In genomic region chr10:103682631-103683030, GRCh38 we compare ENCODE assay signal across 19 cellular contexts.
DNase-seq lines count a peak whose midpoint lies in the region; ATAC-seq and TF ChIP-seq lines count a peak whose summit lies in the region.
"Had no signal": no experiment of that assay in that cellular context is flagged by ENCODE, and none has a peak within 500 bp of the region (broad histone marks: within the 10 kb centered on the region; RNA-seq: fewer than 3 reads in every experiment).

No MANE protein-coding gene starts in this region.

- no peak overlapping the region for H2BK15ac ChIP-seq in mesenchymal stem cell (ENCODE audit: low read depth, poor library complexity, severe bottlenecking)

- TF ChIP-seq POLR2A in vagina (IDR thresholded peaks at IDR 0.05) = no peak

- peaks cover 55% of the 10 kb centered on the region for H4K20me1 ChIP-seq in BLaER1

- H2AFZ ChIP-seq in mesenchymal stem cell (ENCODE audit: low read depth, low read length) = no peak overlapping the region

- peaks cover 63% of the 10 kb centered on the region for H3K4me1 ChIP-seq in BLaER1
- H3K4me1 ChIP-seq in vagina = peaks cover 50% of the 10 kb centered on the region
- H3K4me1 ChIP-seq in mesenchymal stem cell (ENCODE audit: control insufficient read depth, insufficient read depth, low read depth, low read length) = peaks cover 20% of the 10 kb centered on the region

- DNase-seq in RWPE1 (ENCODE audit: low spot score) (no peak), fibroblast of gingiva (ENCODE audit: low read depth) (peak; percentile 57), vagina (ENCODE audit: extremely low spot score in 2 of 2) (no peak), mesenchymal stem cell (no peak)
- DNase-seq: 8988T; ACHN; CD4-positive, alpha-beta T cell; CD8-positive, alpha-beta memory T cell; DMS 273 treated with DMSO at 0.1 percent for 48 hours; DMS79; EL; GDM1; GOT3; HCEC 1CT had no signal

- H3K9me3 ChIP-seq in BLaER1 (no peaks in the 10 kb centered on the region), vagina (no peaks in the 10 kb centered on the region), mesenchymal stem cell (ENCODE audit: control insufficient read depth, low read length) (no peaks in the 10 kb centered on the region)
- H3K9me3 ChIP-seq: A549 had no signal

- H3K9ac ChIP-seq in BLaER1 (no peak overlapping the region), mesenchymal stem cell (ENCODE audit: low read length) (no peak overlapping the region)

- 94% methylated on average over 12 of the region's 12 CpGs for WGBS in mesenchymal stem cell

- H3K27ac ChIP-seq in BLaER1 (no peak overlapping the region), RWPE1 (peak overlapping the region; percentile 49; the same call in 1 of the 2 replicates), vagina (peak overlapping the region; percentile 94), mesenchymal stem cell (ENCODE audit: low read length, poor library complexity, severe bottlenecking) (no peak overlapping the region)
- H3K27ac ChIP-seq: A549 had no signal

- no peaks in the 10 kb centered on the region for H3K79me1 ChIP-seq in mesenchymal stem cell (replicated peaks; ENCODE audit: low read length, poor library complexity, severe bottlenecking)

- no peak overlapping the region for H4K91ac ChIP-seq in mesenchymal stem cell (ENCODE audit: low read length)

- no peak overlapping the region for H2AK5ac ChIP-seq in mesenchymal stem cell (ENCODE audit: low read length, severe bottlenecking)

- H2BK12ac ChIP-seq in mesenchymal stem cell (ENCODE audit: low read length in 2 of 2) = no peak overlapping the region

- no peaks in the 10 kb centered on the region for H3K27me3 ChIP-seq in BLaER1
- no peaks in the 10 kb centered on the region for H3K27me3 ChIP-seq in vagina
- H3K27me3 ChIP-seq in mesenchymal stem cell (ENCODE audit: control insufficient read depth in 1 of 2, insufficient read depth in 1 of 2, low read length in 2 of 2) = no peaks in the 10 kb centered on the region

- peaks cover 32% of the 10 kb centered on the region; the same call in 1 of the 2 replicates for H3K36me3 ChIP-seq in BLaER1
- no peaks in the 10 kb centered on the region for H3K36me3 ChIP-seq in vagina
- peaks cover 0 to 3% of the 10 kb centered on the region in 2 experiments for H3K36me3 ChIP-seq in mesenchymal stem cell (ENCODE audit: control insufficient read depth in 1 of 2, insufficient read depth in 2 of 2, low read depth in 1 of 2, low read length in 2 of 2)

- no peak overlapping the region for H4K8ac ChIP-seq in mesenchymal stem cell (ENCODE audit: low read length)

- intact Hi-C loops in vagina (cut with DNase I) = no loop called here

- no peak overlapping the region for H2BK120ac ChIP-seq in mesenchymal stem cell (ENCODE audit: low read depth, low read length)

- H3K23ac ChIP-seq in mesenchymal stem cell (ENCODE audit: low read length in 2 of 2) = no peak overlapping the region

- no peak overlapping the region for H3K4me3 ChIP-seq in BLaER1
- no peak overlapping the region for H3K4me3 ChIP-seq in vagina
- no peak overlapping the region for H3K4me3 ChIP-seq in mesenchymal stem cell (ENCODE audit: insufficient read depth in 1 of 2, low read depth in 1 of 2, low read length in 2 of 2)
- H3K4me3 ChIP-seq: A549, GM12878 had no signal

- H3K14ac ChIP-seq in mesenchymal stem cell (ENCODE audit: low read length in 2 of 2) = no peak overlapping the region

- TF ChIP-seq CTCF in RWPE1 (conservative IDR thresholded peaks at IDR 0.05; ENCODE audit: low read depth) (no peak), vagina (IDR thresholded peaks at IDR 0.05) (no peak)

- no peak overlapping the region for H2BK5ac ChIP-seq in mesenchymal stem cell (ENCODE audit: low read depth, low read length, poor library complexity, severe bottlenecking)

- ATAC-seq in GM21367 (IDR thresholded peaks at IDR 0.05; ENCODE audit: unreplicated experiment) = no peak
- no peak for ATAC-seq in HG02981 (IDR thresholded peaks at IDR 0.05; ENCODE audit: unreplicated experiment)
- ATAC-seq: A549, GM12878 had no signal

- CTCF ChIA-PET in RWPE1 (lab: Yijun Ruan, JAX) = interaction anchor here (0.7 kb wide), 1 partner anchor 47 kb away, joined by 4 read pairs; no protein-coding TSS in a partner anchor

- POLR2A ChIA-PET in RWPE1 (lab: Yijun Ruan, JAX; ENCODE audit: low non-redundant PET) = no interaction called here

- no peak overlapping the region for H3K4ac ChIP-seq in mesenchymal stem cell (ENCODE audit: low read depth in 1 of 2, low read length in 2 of 2)

- H3K4me2 ChIP-seq in BLaER1 = peak overlapping the region; percentile 44
- H3K4me2 ChIP-seq in mesenchymal stem cell (ENCODE audit: low read length, poor library complexity, severe bottlenecking) = no peak overlapping the region
- H3K4me2 ChIP-seq: A549 had no signal

- no peak overlapping the region for H3K18ac ChIP-seq in mesenchymal stem cell (ENCODE audit: low read depth in 1 of 2, low read length in 2 of 2)

Comparison
In these comparisons a context has a peak if more than half of its experiments do, and no peak if none do; other contexts are left out.
1. H3K27ac ChIP-seq: peak in RWPE1 (single experiment) and vagina (single experiment); none in BLaER1 (single experiment) and mesenchymal stem cell (single experiment).